ENCODE assay signal across 8 cellular contexts in genomic region chr15:92831459-92832229, GRCh38.
DNase-seq lines count a peak whose midpoint lies in the region; ATAC-seq and TF ChIP-seq lines count a peak whose summit lies in the region.

No MANE protein-coding gene starts in this region.

- intact Hi-C loops in Caco-2 (cut with micrococcal nuclease; ENCODE audit: unreplicated experiment): loop anchor here (1.0 to 2.0 kb wide), 5 partner anchors 9 to 51 kb away; no protein-coding TSS in a partner anchor

- H3K4me1 ChIP-seq in Caco-2: peaks cover 22% of the 10 kb centered on the region
- H3K4me1 ChIP-seq in endodermal cell (ENCODE audit: control insufficient read depth, insufficient read depth, low read length): peaks cover 18% of the 10 kb centered on the region

- POLR2A ChIA-PET in Caco-2 (lab: Charles Lee): interaction anchor here (0.5 to 2.0 kb wide), 10 partner anchors 9 to 68 kb away, joined by 3 to 35 read pairs (median 4); partner anchors contain the start of gene CHD2

- H3K27ac Mint-ChIP-seq in Caco-2 (ENCODE audit: unreplicated experiment) (peak overlapping the region; percentile 66), endodermal cell (peak overlapping the region; percentile 97)

- DNase-seq in Caco-2 (peak; percentile 94 to 96), HUDEP-2 (lab: John Stamatoyannopoulos, UW; ENCODE audit: unreplicated experiment in 76 of 76) (peak in 75 of 76 experiments; percentile 31 to 94 (median 83)), NOMO-1 treated with dmso at 0.1 percent for 144 hours (lab: John Stamatoyannopoulos, UW; ENCODE audit: unreplicated experiment) (peak; percentile 87), endodermal cell (peak; percentile 97), middle frontal gyrus (ENCODE audit: extremely low spot score, low spot score) (peak; percentile 79)
- DNase-seq in activated CD8-positive, alpha-beta memory T cell treated with anti-CD3 and anti-CD28 coated beads, Interleukin-2, amount 50 U/mL, for 1 hour (ENCODE audit: extremely low read depth): peak; percentile 92
- DNase-seq in stimulated activated CD8-positive, alpha-beta memory T cell treated with anti-CD3 and anti-CD28 coated beads, Interleukin-2, amount 100 ng/mL, for 1 hour (ENCODE audit: low read depth in 2 of 2): peak; percentile 74 to 77

- no peaks in the 10 kb centered on the region for H3K36me3 ChIP-seq in Caco-2 (ENCODE audit: control insufficient read depth, insufficient read depth, low read length)
- H3K36me3 ChIP-seq in endodermal cell (ENCODE audit: control insufficient read depth, insufficient read depth, low read length): no peaks in the 10 kb centered on the region

- TF ChIP-seq CTCF in Caco-2 (IDR thresholded peaks at IDR 0.05; ENCODE audit: insufficient read depth in 1 of 2, low read depth in 1 of 2, low read length in 1 of 2, severe bottlenecking in 1 of 2, unreplicated experiment in 1 of 2) (no peak), endodermal cell (conservative IDR thresholded peaks at IDR 0.05) (no peak)

- H3K4me3 ChIP-seq in Caco-2 (ENCODE audit: low read depth, low read length) (peak overlapping the region; percentile 13; the same call in 1 of the 2 replicates), endodermal cell (ENCODE audit: low read length) (peak overlapping the region; percentile 60)

- no peaks in the 10 kb centered on the region for H3K9me3 ChIP-seq in Caco-2
- no peaks in the 10 kb centered on the region for H3K9me3 ChIP-seq in endodermal cell (ENCODE audit: control insufficient read depth, low read length)

- H3K4me1 Mint-ChIP-seq in Caco-2 (ENCODE audit: low read depth, unreplicated experiment) (peaks cover 13% of the 10 kb centered on the region), endodermal cell (peaks cover 27% of the 10 kb centered on the region)

- WGBS in endodermal cell (ENCODE audit: insufficient coverage in 1 of 2, insufficient read length in 1 of 2), 2 experiments: 0 to 7% methylated on average over 3 to 11 of the region's 12 CpGs

- H3K27me3 Mint-ChIP-seq in Caco-2 (ENCODE audit: insufficient read depth, unreplicated experiment): no peaks in the 10 kb centered on the region
- H3K27me3 Mint-ChIP-seq in endodermal cell (ENCODE audit: insufficient read depth): no peaks in the 10 kb centered on the region

- BruUV-seq in Caco-2 (replicated peaks; lab: Mats Ljungman, UMichigan): TSS peak; percentile 91

- ATAC-seq in GM21390 (IDR thresholded peaks at IDR 0.05; ENCODE audit: unreplicated experiment): peak; percentile 93

- no peaks in the 10 kb centered on the region for H3K27me3 ChIP-seq in Caco-2 (replicated peaks; ENCODE audit: control insufficient read depth, insufficient read depth, low read length)
- H3K27me3 ChIP-seq in endodermal cell (ENCODE audit: control insufficient read depth, insufficient read depth, low read length, poor library complexity, severe bottlenecking): no peaks in the 10 kb centered on the region

- H3K9me3 Mint-ChIP-seq in Caco-2 (ENCODE audit: unreplicated experiment) (no peaks in the 10 kb centered on the region), endodermal cell (no peaks in the 10 kb centered on the region)

- peak overlapping the region; percentile 92 for H3K27ac ChIP-seq in endodermal cell (ENCODE audit: low read depth, low read length)

- CTCF ChIA-PET in Caco-2 (lab: Charles Lee): interaction anchor here (0.6 to 1.2 kb wide), 7 partner anchors 11 to 117 kb away, joined by 3 to 9 read pairs (median 3); partner anchors contain the start of gene CHD2

- peaks cover 15% of the 10 kb centered on the region for H3K36me3 Mint-ChIP-seq in Caco-2 (ENCODE audit: insufficient read depth, unreplicated experiment)
- no peaks in the 10 kb centered on the region for H3K36me3 Mint-ChIP-seq in endodermal cell (ENCODE audit: low read depth)

- H3K4me3 Mint-ChIP-seq in Caco-2 (ENCODE audit: unreplicated experiment): peak overlapping the region; percentile 54
- peak overlapping the region; percentile 44 for H3K4me3 Mint-ChIP-seq in endodermal cell

- H3K9ac ChIP-seq in endodermal cell (ENCODE audit: extremely low read depth, low read length, poor library complexity, severe bottlenecking): peak overlapping the region; percentile 52

Comparison
In these comparisons a context has a peak if more than half of its experiments do, and no peak if none do; other contexts are left out.
1. Peak in every context shown above with its lines: DNase-seq, ATAC-seq, H3K4me3 ChIP-seq and H3K27ac ChIP-seq.